Comparison of ENCODE assay signal across 34 cellular contexts in the genomic region with DNA sequence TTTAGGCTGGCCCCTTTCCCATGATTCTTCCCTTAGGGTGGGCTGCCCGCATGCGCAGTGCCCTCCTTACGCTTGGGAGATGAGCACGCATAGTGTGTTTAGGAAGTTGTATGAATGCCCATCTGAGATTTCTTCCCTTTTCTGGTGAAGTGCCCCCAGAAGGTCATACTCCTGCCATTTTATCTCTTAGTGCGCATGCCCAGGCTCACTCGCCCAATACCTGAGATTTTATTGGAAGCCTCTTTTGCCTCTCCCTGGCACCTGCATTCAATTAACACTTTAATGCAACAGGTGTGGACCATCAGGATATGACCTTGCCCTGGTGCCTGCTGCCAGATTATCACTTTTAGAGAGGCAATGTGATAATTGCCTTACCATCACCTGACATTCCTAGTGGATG. TPM values are rescaled to one million over a fixed set of nuclear protein-coding genes. Genes with fewer than 3 reads are reported as not detected.
"Had no signal": no experiment of that assay in that cellular context is flagged by ENCODE, and none has a peak within 500 bp of the region (broad histone marks: within the 10 kb centered on the region; RNA-seq: fewer than 3 reads in every experiment).

No MANE protein-coding gene starts in this region.

- H3K9me3 ChIP-seq: MG63 had no signal

- H3K9ac ChIP-seq: KMS-11 had no signal

- H3K4me2 ChIP-seq: KMS-11 had no signal

- H3K4me3 ChIP-seq: MG63 had no signal

- H3K36me3 ChIP-seq: MG63 had no signal

- DNase-seq: Karpas-422, Kasumi-1, MG63, MM.1S, MV-4-11, NCI-H1048, NCI-H1092, NCI-H1092 treated with DMSO at 0.1 percent for 48 hours, NCI-H1417, NCI-H1417 treated with DMSO at 0.1 percent for 48 hours, NCI-H1436, NCI-H1436 treated with DMSO at 0.1 percent for 48 hours, NCI-H146, NCI-H1694, NCI-H1694 treated with DMSO at 0.1 percent for 48 hours, NCI-H187, NCI-H187 treated with DMSO at 0.1 percent for 48 hours, NCI-H1930, NCI-H2029 treated with DMSO at 0.1 percent for 48 hours, NCI-H2081, NCI-H2081 treated with DMSO at 0.1 percent for 48 hours, NCI-H2107, NCI-H2171, NCI-H2171 treated with DMSO at 0.1 percent for 48 hours, NCI-H2227 treated with DMSO at 0.1 percent for 48 hours, NCI-H226, NCI-H345, NCI-H446, NCI-H446 treated with DMSO at 0.1 percent for 48 hours, NCI-H510A, NCI-H510A treated with DMSO at 0.1 percent for 48 hours had no signal

- H3K27ac ChIP-seq: KMS-11 had no signal

- H3K27me3 ChIP-seq: MG63 had no signal

RNA-seq across cellular contexts. Expression of a gene that starts 36.6 kb away (rescaled TPM):
- total RNA-seq: MCF 10A, NCI-H460 had no signal

RNA-seq across cellular contexts. Expression of a gene that starts 45.5 kb away (rescaled TPM):
- total RNA-seq: MCF 10A, NCI-H460 had no signal
